ENCODE assay signal across 19 cellular contexts in the genomic region with DNA sequence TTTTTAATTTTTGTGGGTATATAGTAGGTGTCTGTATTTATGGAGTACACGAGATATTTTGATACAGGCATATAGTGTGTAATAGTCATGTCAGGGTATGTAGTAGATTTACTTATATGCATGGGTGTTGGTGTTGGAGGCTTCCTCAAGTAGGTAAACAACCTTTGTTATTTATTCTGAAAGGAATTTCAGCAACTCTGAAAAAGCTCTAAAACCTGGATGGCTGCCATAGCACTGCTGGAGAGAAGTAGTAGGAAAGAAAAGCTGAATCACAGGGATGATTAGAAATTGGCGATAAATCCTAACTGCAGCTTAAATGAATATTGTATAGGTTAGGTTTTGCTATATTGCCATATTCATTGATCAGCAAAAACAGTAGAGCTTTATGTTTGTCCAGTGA. TPM values are rescaled to one million over a fixed set of nuclear protein-coding genes. Genes with fewer than 3 reads are reported as not detected.
A peak's percentile ranks its signal among the peaks of the same experiment; 100 is the strongest.
DNase-seq lines count a peak whose midpoint lies in the region; ATAC-seq and TF ChIP-seq lines count a peak whose summit lies in the region.
"Had no signal": no experiment of that assay in that cellular context is flagged by ENCODE, and none has a peak within 500 bp of the region (broad histone marks: within the 10 kb centered on the region; RNA-seq: fewer than 3 reads in every experiment).

No MANE protein-coding gene starts in this region.

- no peak overlapping the region for H3K4me3 ChIP-seq in aorta (ENCODE audit: low read length in 2 of 2)
- H3K4me3 ChIP-seq: HAP-1, stomach had no signal

- no peak for TF ChIP-seq CTCF in chondrocyte (IDR thresholded peaks at IDR 0.05)

- H3K27me3 ChIP-seq in aorta (ENCODE audit: control insufficient read depth in 1 of 2, insufficient read depth in 2 of 2, low read length in 1 of 2), result no peaks in the 10 kb centered on the region
- H3K27me3 ChIP-seq: stomach had no signal

- 34 to 39% methylated on average over 2 of the region's 2 CpGs for WGBS in aorta, 2 donors

- H3K4me1 Mint-ChIP-seq in chondrocyte (ENCODE audit: low read depth), result peaks cover 16% of the 10 kb centered on the region

- intact Hi-C loops in aorta (cut with DNase I), result no loop called here

- H3K4me3 Mint-ChIP-seq in chondrocyte (ENCODE audit: unreplicated experiment), result no peak overlapping the region
- H3K4me3 Mint-ChIP-seq: activated T-cell treated with anti-CD3 and anti-CD28 coated beads, Interleukin-2, amount 50 U/mL, for 72 hours; CD4-positive, alpha-beta T cell; effector memory CD8-positive, alpha-beta T cell; nephron progenitor cell; T-helper 1 cell treated with Interleukin-12 subunit alpha and Interleukin-12 subunit beta and Interleukin-4 antibody, amounts not matched to agents 30 μg/mL and 1 μg/mL, for 36 hours had no signal

- DNase-seq in EH (ENCODE audit: low read depth), result peak; percentile 37
- DNase-seq in NCI-H226, result peak; percentile 37
- no peak for DNase-seq in chondrocyte (ENCODE audit: low spot score)
- peak; percentile 43 to 66 for DNase-seq in lung microvascular endothelial cell (ENCODE audit: low read depth in 2 of 2)
- no peak for DNase-seq in aorta
- DNase-seq in retina, result no peak
- DNase-seq: activated T-cell treated with anti-CD3 and anti-CD28 coated beads, Interleukin-2, amount 50 U/mL, for 72 hours; CD4-positive, alpha-beta T cell; effector memory CD8-positive, alpha-beta T cell; head of caudate nucleus; MM.1S; NCI-H524; nephron progenitor cell; RPMI8226; stomach had no signal

- H3K4me1 ChIP-seq in aorta (ENCODE audit: control insufficient read depth in 1 of 2, insufficient read depth in 2 of 2, low read length in 2 of 2), result peaks cover 0 to 2% of the 10 kb centered on the region in 2 donors
- H3K4me1 ChIP-seq: HAP-1 had no signal

- no peak for ATAC-seq in aorta (ENCODE audit: low FRiP score)
- ATAC-seq in HG03095 (IDR thresholded peaks at IDR 0.05; ENCODE audit: unreplicated experiment), result no peak
- ATAC-seq in HG02938 (IDR thresholded peaks at IDR 0.05; ENCODE audit: unreplicated experiment), result no peak
- ATAC-seq: activated T-cell treated with anti-CD3 and anti-CD28 coated beads, Interleukin-2, amount 50 U/mL, for 72 hours; effector memory CD8-positive, alpha-beta T cell had no signal

- H3K9me3 Mint-ChIP-seq in chondrocyte (ENCODE audit: low read depth), result no peaks in the 10 kb centered on the region
- H3K9me3 Mint-ChIP-seq: activated T-cell treated with anti-CD3 and anti-CD28 coated beads, Interleukin-2, amount 50 U/mL, for 72 hours; CD4-positive, alpha-beta T cell; effector memory CD8-positive, alpha-beta T cell; nephron progenitor cell; T-helper 1 cell treated with Interleukin-12 subunit alpha and Interleukin-12 subunit beta and Interleukin-4 antibody, amounts not matched to agents 30 μg/mL and 1 μg/mL, for 36 hours had no signal

- H3K9me3 ChIP-seq in aorta (ENCODE audit: control insufficient read depth, low read length), result no peaks in the 10 kb centered on the region
- H3K9me3 ChIP-seq: HAP-1, stomach had no signal

- no peak overlapping the region for H3K27ac ChIP-seq in aorta (ENCODE audit: low read depth in 1 of 2, low read length in 2 of 2)
- H3K27ac ChIP-seq: stomach had no signal

- no peaks in the 10 kb centered on the region for H3K27me3 Mint-ChIP-seq in chondrocyte (ENCODE audit: low read depth)
- H3K27me3 Mint-ChIP-seq: CD4-positive, alpha-beta T cell; effector memory CD8-positive, alpha-beta T cell had no signal

- peaks cover 14% of the 10 kb centered on the region for H3K36me3 Mint-ChIP-seq in chondrocyte (ENCODE audit: low read depth)

- peaks cover 0 to 5% of the 10 kb centered on the region in 2 donors for H3K36me3 ChIP-seq in aorta (ENCODE audit: control insufficient read depth in 1 of 2, insufficient read depth in 2 of 2, low read length in 1 of 2)

- peak overlapping the region; percentile 25 for H3K27ac Mint-ChIP-seq in chondrocyte (ENCODE audit: unreplicated experiment)
- H3K27ac Mint-ChIP-seq: activated T-cell treated with anti-CD3 and anti-CD28 coated beads, Interleukin-2, amount 50 U/mL, for 72 hours; CD4-positive, alpha-beta T cell; T-helper 1 cell treated with Interleukin-12 subunit alpha and Interleukin-12 subunit beta and Interleukin-4 antibody, amounts not matched to agents 30 μg/mL and 1 μg/mL, for 36 hours had no signal

RNA-seq across cellular contexts. Expression of gene ST14, which starts 44.4 kb away (rescaled TPM):
- 0.10 TPM in 2 of 3 replicates, not detected in the other for total RNA-seq in chondrocyte
- total RNA-seq in lung microvascular endothelial cell, result under 0.01 TPM in 1 of 2 replicates, not detected in the other
- 1 to 10 TPM; 3.6 to 8.7 TPM for total RNA-seq in aorta
- 10 to 100 TPM in 1 of 2 donors, under 1 TPM in 1; 0.74 to 14.4 TPM for polyA plus RNA-seq in aorta
- total RNA-seq: activated T-cell treated with anti-CD3 and anti-CD28 coated beads, Interleukin-2, amount 50 U/mL, for 72 hours had no signal

RNA-seq across cellular contexts. Expression of gene APLP2, which starts 45.5 kb away (rescaled TPM):
- 355 to 358 TPM (median 358 TPM) in 3 replicates for total RNA-seq in chondrocyte
- total RNA-seq in lung microvascular endothelial cell, result 763 and 1,111 TPM in 2 replicates
- total RNA-seq in aorta, result 100 to 1,000 TPM; 367 to 414 TPM
- 100 to 1,000 TPM; 219 to 405 TPM for polyA plus RNA-seq in aorta

Comparison
In these comparisons a context has a peak if more than half of its experiments do, and no peak if none do; other contexts are left out.
1. DNase-seq: peak in EH (single experiment), NCI-H226 (single experiment) and lung microvascular endothelial cell (2 of 2); none in chondrocyte (single experiment), aorta (0 of 2) and retina (single experiment).